22 cellular contexts compared by ENCODE assay signal in genomic region chr16:56334761-56335160, GRCh38.
"Had no signal": no experiment of that assay in that cellular context is flagged by ENCODE, and none has a peak within 500 bp of the region (broad histone marks: within the 10 kb centered on the region; RNA-seq: fewer than 3 reads in every experiment).

No MANE protein-coding gene starts in this region.

- H3K4me3 ChIP-seq: adrenal gland, coronary artery, gastrocnemius medialis, heart left ventricle, mucosa of descending colon, SK-N-MC had no signal

- H3K36me3 ChIP-seq: adrenal gland, gastrocnemius medialis, neutrophil had no signal

- H3K4me1 Mint-ChIP-seq: activated CD8-positive, alpha-beta memory T cell treated with anti-CD3 and anti-CD28 coated beads, Interleukin-2, amount 10 ng/mL, durations not matched to agents 7 days and 5 days; T-cell had no signal

- H3K27ac Mint-ChIP-seq: activated CD4-positive, alpha-beta memory T cell treated with anti-CD3 and anti-CD28 coated beads for 36 hours; activated CD8-positive, alpha-beta memory T cell treated with anti-CD3 and anti-CD28 coated beads, Interleukin-2, amount 10 ng/mL, durations not matched to agents 7 days and 5 days; activated T-helper 2 cell treated with anti-CD3 and anti-CD28 coated beads, Interferon-gamma antibody, Interleukin-2, Interleukin-4, amounts not matched to agents 10 μg/mL and 5 μg/mL and 100 μg/mL, durations not matched to agents 14 hours and 24 hours and 36 hours; memory B cell; stimulated activated memory B cell treated with anti-CD40 and anti-IgM and Interleukin-4, amounts not matched to agents 10 μg/mL and 1 μg/mL and 100 μg/mL, for 72 hours; T-cell had no signal

- H2AFZ ChIP-seq: parathyroid adenoma had no signal

- H3K27ac ChIP-seq: adrenal gland, coronary artery, gastrocnemius medialis, heart left ventricle, neutrophil, parathyroid adenoma, SK-N-MC, WERI-Rb-1 had no signal

- DNase-seq: activated CD4-positive, alpha-beta memory T cell treated with anti-CD3 and anti-CD28 coated beads for 36 hours; activated CD8-positive, alpha-beta memory T cell treated with anti-CD3 and anti-CD28 coated beads, Interleukin-2, amount 10 ng/mL, durations not matched to agents 7 days and 5 days; activated naive CD4-positive, alpha-beta T cell treated with anti-CD3 and anti-CD28 coated beads, Interleukin-2, amount 50 U/mL, for 16 hours; activated T-cell treated with anti-CD3 and anti-CD28 coated beads, Interleukin-2, amount 50 U/mL, for 1 hour; adrenal gland; central memory CD4-positive, alpha-beta T cell; effector CD4-positive, alpha-beta T cell; gastrocnemius medialis; left colon; naive thymus-derived CD4-positive, alpha-beta T cell; T-cell; trophoblast cell; WERI-Rb-1 had no signal

- H3K4me1 ChIP-seq: adrenal gland, parathyroid adenoma had no signal

- H3K9ac ChIP-seq: parathyroid adenoma had no signal

- H3K4me3 Mint-ChIP-seq: activated CD4-positive, alpha-beta memory T cell treated with anti-CD3 and anti-CD28 coated beads for 36 hours; activated CD8-positive, alpha-beta memory T cell treated with anti-CD3 and anti-CD28 coated beads, Interleukin-2, amount 10 ng/mL, durations not matched to agents 7 days and 5 days; memory B cell; naive thymus-derived CD4-positive, alpha-beta T cell; stimulated activated memory B cell treated with anti-CD40 and anti-IgM and Interleukin-4, amounts not matched to agents 10 μg/mL and 1 μg/mL and 100 μg/mL, for 72 hours; T-cell had no signal

- H3K36me3 Mint-ChIP-seq: activated CD4-positive, alpha-beta memory T cell treated with anti-CD3 and anti-CD28 coated beads for 36 hours; activated CD8-positive, alpha-beta memory T cell treated with anti-CD3 and anti-CD28 coated beads, Interleukin-2, amount 10 ng/mL, durations not matched to agents 7 days and 5 days; memory B cell; naive thymus-derived CD4-positive, alpha-beta T cell; stimulated activated memory B cell treated with anti-CD40 and anti-IgM and Interleukin-4, amounts not matched to agents 10 μg/mL and 1 μg/mL and 100 μg/mL, for 72 hours; T-cell had no signal

- ATAC-seq: activated CD8-positive, alpha-beta memory T cell treated with anti-CD3 and anti-CD28 coated beads, Interleukin-2, amount 10 ng/mL, durations not matched to agents 7 days and 5 days; gastrocnemius medialis; heart left ventricle; left colon; mucosa of descending colon; naive thymus-derived CD4-positive, alpha-beta T cell; stimulated activated memory B cell treated with anti-CD40 and anti-IgM and Interleukin-4, amounts not matched to agents 10 μg/mL and 1 μg/mL and 100 μg/mL, for 72 hours; T-cell had no signal

- H3K27me3 Mint-ChIP-seq: activated CD4-positive, alpha-beta memory T cell treated with anti-CD3 and anti-CD28 coated beads for 36 hours; activated CD8-positive, alpha-beta memory T cell treated with anti-CD3 and anti-CD28 coated beads, Interleukin-2, amount 10 ng/mL, durations not matched to agents 7 days and 5 days; naive thymus-derived CD4-positive, alpha-beta T cell; stimulated activated memory B cell treated with anti-CD40 and anti-IgM and Interleukin-4, amounts not matched to agents 10 μg/mL and 1 μg/mL and 100 μg/mL, for 72 hours; T-cell had no signal

- H3K27me3 ChIP-seq: adrenal gland, gastrocnemius medialis, heart left ventricle, neutrophil had no signal

- H3K9me3 Mint-ChIP-seq: activated CD4-positive, alpha-beta memory T cell treated with anti-CD3 and anti-CD28 coated beads for 36 hours; activated T-helper 2 cell treated with anti-CD3 and anti-CD28 coated beads, Interferon-gamma antibody, Interleukin-2, Interleukin-4, amounts not matched to agents 10 μg/mL and 5 μg/mL and 100 μg/mL, durations not matched to agents 14 hours and 24 hours and 36 hours; memory B cell; naive thymus-derived CD4-positive, alpha-beta T cell; stimulated activated memory B cell treated with anti-CD40 and anti-IgM and Interleukin-4, amounts not matched to agents 10 μg/mL and 1 μg/mL and 100 μg/mL, for 72 hours; T-cell had no signal

- H3K9me3 ChIP-seq: adrenal gland, gastrocnemius medialis, heart left ventricle, mucosa of descending colon, neutrophil had no signal
